10 cellular contexts compared by ENCODE assay signal in genomic region chr13:34748078-34748477, GRCh38.
A peak's percentile ranks its signal among the peaks of the same experiment; 100 is the strongest.
DNase-seq lines count a peak whose midpoint lies in the region; ATAC-seq and TF ChIP-seq lines count a peak whose summit lies in the region.
"Had no signal": no experiment of that assay in that cellular context is flagged by ENCODE, and none has a peak within 500 bp of the region (broad histone marks: within the 10 kb centered on the region; RNA-seq: fewer than 3 reads in every experiment).

No MANE protein-coding gene starts in this region.

- peak; percentile 47 for ATAC-seq in esophagus mucosa
- ATAC-seq in HG02642 (IDR thresholded peaks at IDR 0.05; ENCODE audit: poor library complexity, unreplicated experiment), result no peak
- ATAC-seq in HG03095 (IDR thresholded peaks at IDR 0.05; ENCODE audit: unreplicated experiment), result no peak
- no peak for ATAC-seq in activated naive CD4-positive, alpha-beta T cell treated with anti-CD3 and anti-CD28 coated beads, Interleukin-2, amount 50 U/mL, for 72 hours

- peaks cover 23% of the 10 kb centered on the region for H3K4me1 Mint-ChIP-seq in nephron

- TF ChIP-seq CTCF in nephron (IDR thresholded peaks at IDR 0.05; ENCODE audit: unreplicated experiment in 3 of 3), result no peak

- H3K4me3 Mint-ChIP-seq in nephron, result no peak overlapping the region

- no peaks in the 10 kb centered on the region for H3K36me3 Mint-ChIP-seq in nephron (ENCODE audit: low read depth)
- H3K36me3 Mint-ChIP-seq in activated naive CD4-positive, alpha-beta T cell treated with anti-CD3 and anti-CD28 coated beads, Interleukin-2, amount 50 U/mL, for 72 hours, result no peaks in the 10 kb centered on the region

- DNase-seq in GM04504 (ENCODE audit: low read depth) (peak; percentile 48), NCI-H2107 (lab: John Stamatoyannopoulos, UW) (peak; percentile 7), NCI-H69 (lab: John Stamatoyannopoulos, UW) (no peak)
- DNase-seq in activated naive CD4-positive, alpha-beta T cell treated with anti-CD3 and anti-CD28 coated beads, Interleukin-2, amount 50 U/mL, for 72 hours (ENCODE audit: low spot score in 2 of 2), result no peak
- DNase-seq: GF-D8, NCI-H187 treated with DMSO at 0.1 percent for 48 hours had no signal

- H3K27ac Mint-ChIP-seq in nephron, result peak overlapping the region; percentile 83 to 91 (median 90)
- H3K27ac Mint-ChIP-seq in activated naive CD4-positive, alpha-beta T cell treated with anti-CD3 and anti-CD28 coated beads, Interleukin-2, amount 50 U/mL, for 72 hours, result no peak overlapping the region

- peaks cover 9% of the 10 kb centered on the region for H3K27me3 Mint-ChIP-seq in nephron (ENCODE audit: low read depth)

- H3K9me3 Mint-ChIP-seq in nephron, result peaks cover 20% of the 10 kb centered on the region
- peaks cover 11 to 13% of the 10 kb centered on the region in 2 donors for H3K9me3 Mint-ChIP-seq in activated naive CD4-positive, alpha-beta T cell treated with anti-CD3 and anti-CD28 coated beads, Interleukin-2, amount 50 U/mL, for 72 hours

Comparison
In these comparisons a context has a peak if more than half of its experiments do, and no peak if none do; other contexts are left out.
1. DNase-seq: peak in GM04504 (single experiment) and NCI-H2107 (single experiment); none in NCI-H69 (single experiment) and activated naive CD4-positive, alpha-beta T cell treated with anti-CD3 and anti-CD28 coated beads, Interleukin-2, amount 50 U/mL, for 72 hours (0 of 2).
2. H3K27ac Mint-ChIP-seq: peak in nephron (3 of 3); none in activated naive CD4-positive, alpha-beta T cell treated with anti-CD3 and anti-CD28 coated beads, Interleukin-2, amount 50 U/mL, for 72 hours (0 of 2).